Comparison of ENCODE assay signal across 15 cellular contexts in the genomic region with DNA sequence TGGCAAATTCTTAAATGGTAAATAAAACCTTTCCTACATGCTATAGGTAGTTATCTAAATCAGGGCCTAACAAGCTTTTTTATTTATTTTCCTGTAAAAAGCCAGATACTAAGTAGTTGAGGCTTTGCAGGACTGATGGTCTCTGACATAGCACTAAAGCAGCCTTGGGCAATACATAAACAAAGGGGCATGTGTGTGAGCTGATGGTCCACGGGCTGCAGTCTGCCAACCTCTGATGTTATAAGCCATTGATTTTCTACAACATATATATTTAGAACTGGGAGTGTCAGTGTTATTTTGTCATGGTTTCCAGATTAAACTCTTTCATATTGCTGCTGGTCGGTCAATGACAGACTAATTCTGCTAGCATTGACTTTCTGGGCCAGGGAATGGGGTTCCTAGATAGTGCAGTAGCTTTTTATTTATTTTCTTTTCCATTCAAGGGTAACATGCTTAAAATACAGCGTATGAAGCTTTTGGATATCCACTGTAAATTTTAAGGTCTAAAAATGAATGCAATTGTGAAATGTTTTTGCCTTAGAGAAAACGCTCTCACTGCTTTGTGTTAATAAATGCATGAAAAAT.
"Had no signal": no experiment of that assay in that cellular context is flagged by ENCODE, and none has a peak within 500 bp of the region (broad histone marks: within the 10 kb centered on the region; RNA-seq: fewer than 3 reads in every experiment).

No MANE protein-coding gene starts in this region.

- DNase-seq: activated CD4-positive, alpha-beta memory T cell treated with anti-CD3 and anti-CD28 coated beads for 36 hours; activated gamma-delta T cell; activated naive CD8-positive, alpha-beta T cell treated with anti-CD3 and anti-CD28 coated beads, Interleukin-2, amount 10 ng/mL, durations not matched to agents 7 days and 5 days; activated T-cell treated with anti-CD3 and anti-CD28 coated beads, Interleukin-2, amount 50 U/mL, for 4 hours; left lung; nephron progenitor cell; ovary; stimulated activated CD4-positive, alpha-beta T cell treated with anti-CD3 and anti-CD28 coated beads, Interleukin-4, amount 100 ng/mL, for 1 hour; stimulated activated CD8-positive, alpha-beta memory T cell treated with anti-CD3 and anti-CD28 coated beads, Interleukin-4, amount 100 ng/mL, for 48 hours; stimulated activated naive CD8-positive, alpha-beta T cell treated with anti-CD3 and anti-CD28 coated beads, Interleukin-15, Interleukin-2, amounts not matched to agents 100 U/mL and 50 U/mL, for 24 hours; T-helper 9 cell; uterus had no signal

- H3K4me1 ChIP-seq: uterus had no signal

- H3K4me3 ChIP-seq: cardiac muscle cell, left lung, ovary, uterus had no signal

- H3K27ac ChIP-seq: cardiac muscle cell, left lung, ovary had no signal

- FAIRE-seq: colon, islet of Langerhans had no signal

- H3K36me3 ChIP-seq: cardiac muscle cell, left lung, ovary, uterus had no signal

- H3K9me3 ChIP-seq: left lung, ovary, uterus had no signal

- ATAC-seq: activated T-cell treated with anti-CD3 and anti-CD28 coated beads, Interleukin-2, amount 50 U/mL, for 4 hours; stimulated activated naive CD8-positive, alpha-beta T cell treated with anti-CD3 and anti-CD28 coated beads, Interleukin-15, Interleukin-2, amounts not matched to agents 100 U/mL and 50 U/mL, for 24 hours had no signal

- H3K27me3 ChIP-seq: cardiac muscle cell, left lung, ovary, uterus had no signal
